5 cellular contexts compared by ENCODE assay signal in genomic region chr16:22274916-22275315, GRCh38.
"Had no signal": no experiment of that assay in that cellular context is flagged by ENCODE, and none has a peak within 500 bp of the region (broad histone marks: within the 10 kb centered on the region; RNA-seq: fewer than 3 reads in every experiment).

No MANE protein-coding gene starts in this region.

- DNase-seq: IMR-90, KBM-7, KG1 had no signal

- FAIRE-seq: HTR-8/SVneo had no signal

- H3K27ac ChIP-seq: HL-60 had no signal
